ENCODE assay signal across 2 cellular contexts in the genomic region with DNA sequence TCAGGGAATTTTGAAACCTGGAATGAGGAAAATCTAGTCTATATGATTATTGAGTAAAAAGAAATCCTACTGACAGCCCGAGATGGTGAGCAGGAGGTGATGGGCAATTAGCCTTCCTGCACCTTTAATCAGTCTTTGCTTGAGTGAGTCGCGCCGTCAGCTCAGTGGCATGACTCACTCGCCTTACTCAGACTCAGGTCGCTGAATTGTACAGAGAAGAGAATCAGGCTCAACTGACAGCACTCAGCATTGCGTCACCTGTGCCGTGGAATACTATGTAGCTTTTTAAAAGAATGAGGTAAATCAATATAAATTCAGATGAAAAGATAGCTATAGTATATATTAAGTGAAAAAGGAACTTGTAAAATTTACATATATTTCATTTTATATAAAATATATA.
TF ChIP-seq lines count a peak whose summit lies in the region.
"Not testable (repeated sequence)": the region's sequence is repeated elsewhere in the genome, so short reads cannot be mapped to it uniquely, and the experiment has no call there.

No MANE protein-coding gene starts in this region.

TF ChIP-seq in Ishikawa, 13 proteins besides CTCF, POLR2A, EP300 and RAD21:
- TF ChIP-seq CEBPB (IDR thresholded peaks at IDR 0.05), result peak; percentile 72

TF ChIP-seq in K562, 482 proteins besides CTCF, POLR2A, EP300 and RAD21:
- TF ChIP-seq FOSL1 (tag; conservative IDR thresholded peaks at IDR 0.05) (peak; percentile 66), CEBPG (tag; conservative IDR thresholded peaks at IDR 0.05 in 1 of 2, IDR thresholded peaks at IDR 0.05 in 1 of 2) (peak in 1 of 2 experiments; percentile 50; a peak in 2 of 4 replicates)
- TF ChIP-seq CEBPG (CRISPR knock-in tag; IDR thresholded peaks at IDR 0.05), result not testable (repeated sequence)
